In genomic region chr2:128178650-128179460, GRCh38 we compare ENCODE assay signal across 8 cellular contexts.
DNase-seq lines count a peak whose midpoint lies in the region; TF ChIP-seq lines count a peak whose summit lies in the region.

No MANE protein-coding gene starts in this region.

- BruUV-seq in Caco-2 (replicated peaks; lab: Mats Ljungman, UMichigan) = no TSS peak

- DNase-seq in Caco-2 (peak; percentile 46 to 60), GM23248 (peak; percentile 82), NCI-H82 (lab: John Stamatoyannopoulos, UW) (peak; percentile 64), activated T-helper 1 cell treated with Interleukin-2 at 50 U/mL for 16 hours (ENCODE audit: low read depth) (peak; percentile 5), germinal center (ENCODE audit: low spot score) (peak; percentile 46), osteocyte (ENCODE audit: extremely low spot score, unreplicated experiment) (no peak), GM19238 (ENCODE audit: insufficient read length, low spot score) (no peak), GF-D8 (lab: John Stamatoyannopoulos, UW) (no peak)

- H3K36me3 ChIP-seq in Caco-2 (ENCODE audit: control insufficient read depth, insufficient read depth, low read length) (peaks cover 1% of the 10 kb centered on the region), GM23248 (ENCODE audit: low read depth) (peaks cover 54% of the 10 kb centered on the region)

- no peak overlapping the region for H2AFZ ChIP-seq in GM23248

- no peaks in the 10 kb centered on the region for H3K9me2 ChIP-seq in GM23248 (ENCODE audit: insufficient read depth)

- H3K36me3 Mint-ChIP-seq in Caco-2 (ENCODE audit: insufficient read depth, unreplicated experiment) (peaks cover 86% of the 10 kb centered on the region), osteocyte (ENCODE audit: unreplicated experiment) (peaks cover 32% of the 10 kb centered on the region)

- in situ Hi-C loops in GM23248 (cut with MboI) = no loop called here

- H3K9me3 Mint-ChIP-seq in Caco-2 (ENCODE audit: unreplicated experiment) = no peaks in the 10 kb centered on the region
- H3K9me3 Mint-ChIP-seq in osteocyte (ENCODE audit: unreplicated experiment) = no peaks in the 10 kb centered on the region

- H3K79me2 ChIP-seq in GM23248 (ENCODE audit: insufficient read depth) = no peaks in the 10 kb centered on the region

- no peak overlapping the region for H3K4me3 ChIP-seq in Caco-2 (ENCODE audit: low read depth, low read length)
- no peak overlapping the region for H3K4me3 ChIP-seq in GM23248

- no peak overlapping the region for H3K9ac ChIP-seq in GM23248

- H3K4me1 Mint-ChIP-seq in Caco-2 (ENCODE audit: low read depth, unreplicated experiment) (no peaks in the 10 kb centered on the region), osteocyte (ENCODE audit: unreplicated experiment) (peaks cover 5% of the 10 kb centered on the region)

- H3K27me3 Mint-ChIP-seq in Caco-2 (ENCODE audit: insufficient read depth, unreplicated experiment) = no peaks in the 10 kb centered on the region
- no peaks in the 10 kb centered on the region for H3K27me3 Mint-ChIP-seq in osteocyte (ENCODE audit: unreplicated experiment)

- H3F3A ChIP-seq in GM23248 (ENCODE audit: insufficient read depth) = no peaks in the 10 kb centered on the region

- intact Hi-C loops in Caco-2 (cut with micrococcal nuclease; ENCODE audit: unreplicated experiment) = loop anchor here (1.0 to 5.0 kb wide), 2 partner anchors 54 to 138 kb away; partner anchors contain the start of gene HS6ST1

- POLR2A ChIA-PET in Caco-2 (lab: Charles Lee) = no interaction called here

- CTCF ChIA-PET in Caco-2 (lab: Charles Lee) = interaction anchor here (0.7 to 1.4 kb wide), 3 partner anchors 9 to 200 kb away, joined by 3 to 7 read pairs (median 4); no protein-coding TSS in a partner anchor

- no peak overlapping the region for H3K27ac Mint-ChIP-seq in Caco-2 (ENCODE audit: unreplicated experiment)
- H3K27ac Mint-ChIP-seq in osteocyte (ENCODE audit: unreplicated experiment) = no peak overlapping the region

- H3K9me3 ChIP-seq in Caco-2 (no peaks in the 10 kb centered on the region), GM23248 (ENCODE audit: low read depth) (no peaks in the 10 kb centered on the region)

- H3K4me1 ChIP-seq in Caco-2 (no peaks in the 10 kb centered on the region), GM23248 (ENCODE audit: insufficient read depth) (peaks cover under 1% of the 10 kb centered on the region; the same call in 1 of the 2 replicates)

- no peak overlapping the region for H3K4me2 ChIP-seq in GM23248 (ENCODE audit: unreplicated experiment)

- H4K20me1 ChIP-seq in GM23248 (ENCODE audit: insufficient read depth) = no peaks in the 10 kb centered on the region

- no peak overlapping the region for H3K4me3 Mint-ChIP-seq in Caco-2 (ENCODE audit: unreplicated experiment)
- H3K4me3 Mint-ChIP-seq in osteocyte (ENCODE audit: unreplicated experiment) = no peak overlapping the region

- TF ChIP-seq CTCF in Caco-2 (IDR thresholded peaks at IDR 0.05; ENCODE audit: insufficient read depth in 1 of 2, low read depth in 1 of 2, low read length in 1 of 2, severe bottlenecking in 1 of 2, unreplicated experiment in 1 of 2) (peak; percentile 65 to 76), osteocyte (IDR thresholded peaks at IDR 0.05) (peak; percentile 86)

- H3K27me3 ChIP-seq in Caco-2 (replicated peaks; ENCODE audit: control insufficient read depth, insufficient read depth, low read length) (no peaks in the 10 kb centered on the region), GM23248 (replicated peaks; ENCODE audit: insufficient read depth) (no peaks in the 10 kb centered on the region)

- WGBS in GM23248 (ENCODE audit: low coverage in 1 of 2, low lambda C conversion rate in 2 of 2, missing lambda C conversion rate in 2 of 2), 2 experiments = 65 to 71% methylated on average over 9 of the region's 9 CpGs

- H3K27ac ChIP-seq in GM23248 = no peak overlapping the region

Comparison
In these comparisons a context has a peak if more than half of its experiments do, and no peak if none do; other contexts are left out.
1. DNase-seq: peak in Caco-2 (2 of 2), GM23248 (single experiment), NCI-H82 (single experiment), activated T-helper 1 cell treated with Interleukin-2 at 50 U/mL for 16 hours (single experiment) and germinal center (single experiment); none in osteocyte (single experiment), GM19238 (single experiment) and GF-D8 (single experiment).